In the genomic region with DNA sequence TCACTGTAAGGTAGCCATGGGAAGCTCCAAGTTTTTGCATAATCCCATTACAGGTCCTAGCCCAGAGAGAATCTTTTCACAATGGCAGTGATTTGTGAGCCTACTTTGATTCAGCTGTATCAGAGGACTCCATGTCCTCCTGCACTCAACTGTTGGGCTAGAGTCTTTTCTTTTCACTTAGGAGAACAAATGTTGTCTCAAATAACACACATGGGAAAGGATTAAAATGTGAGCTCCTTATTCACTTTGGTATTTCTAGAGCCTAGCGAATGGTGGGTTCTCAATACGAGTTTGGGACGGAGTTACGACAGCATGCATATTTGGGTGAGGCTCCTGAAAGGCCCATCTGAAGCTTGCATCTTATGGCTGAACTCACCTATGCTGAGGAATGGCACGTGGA, we compare ENCODE assay signal across 3 cellular contexts.
"Had no signal": no experiment of that assay in that cellular context is flagged by ENCODE, and none has a peak within 500 bp of the region (broad histone marks: within the 10 kb centered on the region; RNA-seq: fewer than 3 reads in every experiment).

No MANE protein-coding gene starts in this region.

- DNase-seq: GDM1, GF-D8 had no signal

- ATAC-seq: GM12878 had no signal

- H3K4me3 ChIP-seq: GM12878 had no signal
